In genomic region chr12:71695782-71696181, GRCh38 we compare ENCODE assay signal across 29 cellular contexts.
"Had no signal": no experiment of that assay in that cellular context is flagged by ENCODE, and none has a peak within 500 bp of the region (broad histone marks: within the 10 kb centered on the region; RNA-seq: fewer than 3 reads in every experiment).

No MANE protein-coding gene starts in this region.

- H3K27me3 ChIP-seq: dorsolateral prefrontal cortex, gastroesophageal sphincter, heart right ventricle, left lung, ovary, sigmoid colon, spleen, tibial nerve, upper lobe of right lung, uterus had no signal

- H3K4me3 ChIP-seq: dorsolateral prefrontal cortex, gastroesophageal sphincter, heart right ventricle, left lung, lower lobe of right lung, ovary, psoas muscle, sigmoid colon, spleen, thoracic aorta, tibial nerve, upper lobe of right lung, uterus had no signal

- H3K4me1 ChIP-seq: gastroesophageal sphincter, left lung, lower lobe of right lung, sigmoid colon, upper lobe of right lung, uterus had no signal

- H3K27ac ChIP-seq: dorsolateral prefrontal cortex, epithelial cell of prostate, gastroesophageal sphincter, heart right ventricle, left lung, lower lobe of right lung, ovary, sigmoid colon, thoracic aorta, tibial nerve, upper lobe of right lung, uterus had no signal

- H3K36me3 ChIP-seq: ovary, uterus had no signal

- DNase-seq: cerebellar nuclear complex; dorsolateral prefrontal cortex; effector CD4-positive, alpha-beta T cell; foreskin fibroblast; heart right ventricle; hippocampal formation; immature natural killer cell; islet precursor cell; kidney glomerular epithelial cell; left lung; lower lobe of right lung; natural killer cell; occipital lobe; ovary; posterior cingulate gyrus; psoas muscle; right cardiac atrium; sigmoid colon; spleen; stimulated activated CD4-positive, alpha-beta T cell treated with anti-CD3 and anti-CD28 coated beads, Interleukin-4, amount 100 ng/mL, for 4 hours; stimulated activated naive CD8-positive, alpha-beta T cell treated with anti-CD3 and anti-CD28 coated beads, Interleukin-15, Interleukin-2, amounts not matched to agents 100 U/mL and 50 U/mL, for 24 hours; upper lobe of right lung; uterus had no signal

- ATAC-seq: esophagus mucosa; gastroesophageal sphincter; heart right ventricle; left lung; lower lobe of right lung; natural killer cell; psoas muscle; right cardiac atrium; stimulated activated memory B cell treated with anti-CD40 and anti-IgM and Interleukin-4, amounts not matched to agents 10 μg/mL and 1 μg/mL and 100 μg/mL, for 72 hours; stimulated activated naive CD8-positive, alpha-beta T cell treated with anti-CD3 and anti-CD28 coated beads, Interleukin-15, Interleukin-2, amounts not matched to agents 100 U/mL and 50 U/mL, for 24 hours; upper lobe of right lung had no signal

- H3K9me3 ChIP-seq: gastroesophageal sphincter, heart right ventricle, left lung, lower lobe of right lung, ovary, psoas muscle, sigmoid colon, spleen, thoracic aorta, tibial nerve, upper lobe of right lung, uterus had no signal
